In genomic region chr15:68277131-68277604, GRCh38 we compare ENCODE assay signal across 8 cellular contexts. TPM values are rescaled to one million over a fixed set of nuclear protein-coding genes. Genes with fewer than 3 reads are reported as not detected.
A peak's percentile ranks its signal among the peaks of the same experiment; 100 is the strongest.
DNase-seq lines count a peak whose midpoint lies in the region; ATAC-seq, FAIRE-seq and TF ChIP-seq lines count a peak whose summit lies in the region.

No MANE protein-coding gene starts in this region.

- H3K4me3 ChIP-seq in effector memory CD4-positive, alpha-beta T cell (ENCODE audit: insufficient read depth, low read depth, low read length, poor library complexity, severe bottlenecking): peak overlapping the region; percentile 87

- H3K27me3 Mint-ChIP-seq in mesothelial cell of epicardium (ENCODE audit: low read depth): no peaks in the 10 kb centered on the region

- H3K4me1 Mint-ChIP-seq in mesothelial cell of epicardium: peaks cover 63% of the 10 kb centered on the region

- no peaks in the 10 kb centered on the region for H3K36me3 Mint-ChIP-seq in mesothelial cell of epicardium

- ATAC-seq in HG02938 (IDR thresholded peaks at IDR 0.05; ENCODE audit: unreplicated experiment): peak; percentile 7

- POLR2A ChIA-PET in RWPE1 (lab: Yijun Ruan, JAX; ENCODE audit: low non-redundant PET): interaction anchor here (0.7 to 1.7 kb wide), 3 partner anchors 20 to 24 kb away, joined by 3 to 12 read pairs (median 5); no protein-coding TSS in a partner anchor

- DNase-seq in NCI-H345 (lab: John Stamatoyannopoulos, UW): peak; percentile 62
- DNase-seq in NCI-H345 treated with DMSO at 0.1 percent for 48 hours (lab: John Stamatoyannopoulos, UW; ENCODE audit: unreplicated experiment): no peak
- peak; percentile 20 for DNase-seq in RWPE1 (ENCODE audit: low spot score)
- no peak for DNase-seq in effector memory CD4-positive, alpha-beta T cell
- DNase-seq in mesothelial cell of epicardium (ENCODE audit: low spot score in 2 of 2, unreplicated experiment in 2 of 2): no peak
- DNase-seq in urothelium cell line (ENCODE audit: low spot score): peak; percentile 62
- DNase-seq in activated effector memory CD4-positive, alpha-beta T cell treated with Interleukin-2 at 50 U/mL for 16 hours: no peak

- H3K36me3 ChIP-seq in effector memory CD4-positive, alpha-beta T cell (ENCODE audit: control insufficient read depth, insufficient read depth, low read length): no peaks in the 10 kb centered on the region

- peak overlapping the region; percentile 100 for H3K27ac ChIP-seq in RWPE1
- peak overlapping the region; percentile 93 for H3K27ac ChIP-seq in effector memory CD4-positive, alpha-beta T cell (ENCODE audit: insufficient read depth, low read length, poor library complexity, severe bottlenecking)

- peak overlapping the region; percentile 92 for H3K4me3 Mint-ChIP-seq in mesothelial cell of epicardium

- CTCF ChIA-PET in RWPE1 (lab: Yijun Ruan, JAX): interaction anchor here (1.2 kb wide), 1 partner anchor 24 kb away, joined by 7 read pairs; no protein-coding TSS in a partner anchor

- H3K4me1 ChIP-seq in effector memory CD4-positive, alpha-beta T cell (ENCODE audit: control insufficient read depth, insufficient read depth, low read length, poor library complexity, severe bottlenecking): peaks cover 30% of the 10 kb centered on the region

- H3K9me3 ChIP-seq in effector memory CD4-positive, alpha-beta T cell (ENCODE audit: control insufficient read depth, low read length): no peaks in the 10 kb centered on the region

- no peak for TF ChIP-seq CTCF in RWPE1 (conservative IDR thresholded peaks at IDR 0.05; ENCODE audit: low read depth)
- TF ChIP-seq CTCF in mesothelial cell of epicardium (IDR thresholded peaks at IDR 0.05; ENCODE audit: unreplicated experiment): no peak

- H3K27ac Mint-ChIP-seq in mesothelial cell of epicardium: peak overlapping the region; percentile 99

- no peaks in the 10 kb centered on the region for H3K9me3 Mint-ChIP-seq in mesothelial cell of epicardium

- no peaks in the 10 kb centered on the region for H3K27me3 ChIP-seq in effector memory CD4-positive, alpha-beta T cell (replicated peaks; ENCODE audit: control insufficient read depth, insufficient read depth, low read length, poor library complexity, severe bottlenecking)

- no peak for FAIRE-seq in urothelium cell line (lab: Jason Lieb, UNC)

RNA-seq across cellular contexts. Expression of gene FEM1B, which starts 0.4 kb away (rescaled TPM):
- total RNA-seq in mesothelial cell of epicardium: 49.6 to 61.0 TPM (median 54.6 TPM) in 3 replicates

RNA-seq across cellular contexts. Expression of gene CLN6, which starts 47.6 kb away (rescaled TPM):
- 35.1 to 35.8 TPM (median 35.3 TPM) in 3 replicates for total RNA-seq in mesothelial cell of epicardium

Comparison
In these comparisons a context has a peak if more than half of its experiments do, and no peak if none do; other contexts are left out.
1. DNase-seq: peak in NCI-H345 (single experiment), RWPE1 (single experiment) and urothelium cell line (single experiment); none in NCI-H345 treated with DMSO at 0.1 percent for 48 hours (single experiment), effector memory CD4-positive, alpha-beta T cell (0 of 3), mesothelial cell of epicardium (0 of 2) and activated effector memory CD4-positive, alpha-beta T cell treated with Interleukin-2 at 50 U/mL for 16 hours (single experiment).